8 cellular contexts compared by ENCODE assay signal in genomic region chr2:46954951-46955571, GRCh38. TPM values are rescaled to one million over a fixed set of nuclear protein-coding genes. Genes with fewer than 3 reads are reported as not detected.
A peak's percentile ranks its signal among the peaks of the same experiment; 100 is the strongest.
DNase-seq lines count a peak whose midpoint lies in the region; ATAC-seq and TF ChIP-seq lines count a peak whose summit lies in the region.

No MANE protein-coding gene starts in this region.

- peak overlapping the region; percentile 64 for H3K27ac ChIP-seq in PC-3 (ENCODE audit: low read length)

- H3K4me3 Mint-ChIP-seq in neural crest cell, result no peak overlapping the region

- H3K27ac Mint-ChIP-seq in neural crest cell (ENCODE audit: unreplicated experiment), result peak overlapping the region; percentile 83

- peak; percentile 98 for ATAC-seq in PC-3

- no peaks in the 10 kb centered on the region for H3K27me3 Mint-ChIP-seq in neural crest cell (ENCODE audit: low read depth)

- no peaks in the 10 kb centered on the region for H3K9me2 ChIP-seq in PC-3 (replicated peaks; ENCODE audit: low read length)

- peak overlapping the region; percentile 2; the same call in 1 of the 2 replicates for H3K9ac ChIP-seq in PC-3 (ENCODE audit: low read length)

- no peaks in the 10 kb centered on the region for H3K27me3 ChIP-seq in PC-3 (ENCODE audit: low read length)

- intact Hi-C loops in PC-3 (cut with micrococcal nuclease), result no loop called here

- BruUV-seq in PC-3 (replicated peaks; lab: Mats Ljungman, UMichigan), result no TSS peak

- peaks cover 8% of the 10 kb centered on the region for H3K36me3 Mint-ChIP-seq in neural crest cell (ENCODE audit: low read depth)

- H3K4me1 Mint-ChIP-seq in neural crest cell, result peaks cover 12% of the 10 kb centered on the region

- no peak for TF ChIP-seq POLR2A in erythroblast (IDR thresholded peaks at IDR 0.05; ENCODE audit: low read length)

- peak; percentile 94 for DNase-seq in AG10803 (ENCODE audit: low read depth)
- DNase-seq in PC-3, result peak; percentile 92
- DNase-seq in erythroblast (lab: John Stamatoyannopoulos, UW), result peak; percentile 36 to 39
- no peak for DNase-seq in neural crest cell (ENCODE audit: low read depth, low spot score)
- DNase-seq in NCI-H1048 (lab: John Stamatoyannopoulos, UW), result no peak
- DNase-seq in NCI-H128 (lab: John Stamatoyannopoulos, UW; ENCODE audit: unreplicated experiment), result no peak
- no peak for DNase-seq in NK-92 treated with Interleukin-12 subunit alpha and Interleukin-12 subunit beta, amount 100 ng/mL, for 24 hours (lab: John Stamatoyannopoulos, UW)
- no peak for DNase-seq in SK-N-DZ (ENCODE audit: low spot score)

- H3F3A ChIP-seq in PC-3 (ENCODE audit: low read length, unreplicated experiment), result no peaks in the 10 kb centered on the region

- H3K4me3 ChIP-seq in AG10803 (ENCODE audit: low read length) (peak overlapping the region; percentile 23), PC-3 (ENCODE audit: low read length) (peak overlapping the region; percentile 25; the same call in 1 of the 2 replicates)

- no peaks in the 10 kb centered on the region for H3K79me2 ChIP-seq in PC-3 (ENCODE audit: low read length)

- no peaks in the 10 kb centered on the region for H3K9me3 Mint-ChIP-seq in neural crest cell

- TF ChIP-seq CTCF in AG10803 (conservative IDR thresholded peaks at IDR 0.05; ENCODE audit: low read length) (no peak), PC-3 (conservative IDR thresholded peaks at IDR 0.05; ENCODE audit: low read depth, low read length) (no peak), neural crest cell (conservative IDR thresholded peaks at IDR 0.05) (no peak)

- POLR2A ChIA-PET in PC-3 (lab: Charles Lee; ENCODE audit: unreplicated experiment), result no interaction called here

- peaks cover 24% of the 10 kb centered on the region for H3K4me1 ChIP-seq in PC-3 (ENCODE audit: insufficient read depth, low read length)

- H2AFZ ChIP-seq in PC-3 (ENCODE audit: low read length), result peak overlapping the region; percentile 77

- H4K20me1 ChIP-seq in PC-3 (ENCODE audit: low read length), result no peaks in the 10 kb centered on the region

- H3K9me3 ChIP-seq in PC-3 (ENCODE audit: low read length), result no peaks in the 10 kb centered on the region

- peak overlapping the region; percentile 77 for H3K4me2 ChIP-seq in PC-3 (ENCODE audit: low read length)

- peaks cover 33% of the 10 kb centered on the region; the same call in 1 of the 2 replicates for H3K36me3 ChIP-seq in PC-3 (ENCODE audit: low read depth, low read length)

- CTCF ChIA-PET in PC-3 (lab: Charles Lee), result interaction anchor here (0.5 kb wide), 1 partner anchor 33 kb away, joined by 3 read pairs; no protein-coding TSS in a partner anchor

RNA-seq across cellular contexts. Expression of gene TTC7A, which starts 14.0 kb away (rescaled TPM):
- 21.8 and 24.2 TPM in 2 replicates for total RNA-seq in PC-3 (2014; rRNA removed)
- 9.6 and 9.8 TPM in 2 replicates for total RNA-seq in neural crest cell
- polyA plus RNA-seq in SK-N-DZ (2014; cell fraction: cytosol; rRNA removed), result 4.3 and 4.4 TPM in 2 replicates
- 6.6 and 9.6 TPM in 2 replicates for polyA plus RNA-seq in SK-N-DZ (2014; cell fraction: nucleus; rRNA removed)

RNA-seq across cellular contexts. Expression of gene MCFD2, which starts 39.5 kb away (rescaled TPM):
- total RNA-seq in PC-3 (2014; rRNA removed) (91.9 and 112 TPM in 2 replicates), neural crest cell (78.8 and 79.8 TPM in 2 replicates)
- 57.1 and 72.9 TPM in 2 replicates for polyA plus RNA-seq in SK-N-DZ (2014; cell fraction: cytosol; rRNA removed)
- 28.8 and 33.3 TPM in 2 replicates for polyA plus RNA-seq in SK-N-DZ (2014; cell fraction: nucleus; rRNA removed)

Comparison
In these comparisons a context has a peak if more than half of its experiments do, and no peak if none do; other contexts are left out.
1. DNase-seq: peak in AG10803 (single experiment), PC-3 (single experiment) and erythroblast (2 of 2); none in neural crest cell (single experiment), NCI-H1048 (single experiment), NCI-H128 (single experiment), NK-92 treated with Interleukin-12 subunit alpha and Interleukin-12 subunit beta, amount 100 ng/mL, for 24 hours (single experiment) and SK-N-DZ (single experiment).